In the genomic region with DNA sequence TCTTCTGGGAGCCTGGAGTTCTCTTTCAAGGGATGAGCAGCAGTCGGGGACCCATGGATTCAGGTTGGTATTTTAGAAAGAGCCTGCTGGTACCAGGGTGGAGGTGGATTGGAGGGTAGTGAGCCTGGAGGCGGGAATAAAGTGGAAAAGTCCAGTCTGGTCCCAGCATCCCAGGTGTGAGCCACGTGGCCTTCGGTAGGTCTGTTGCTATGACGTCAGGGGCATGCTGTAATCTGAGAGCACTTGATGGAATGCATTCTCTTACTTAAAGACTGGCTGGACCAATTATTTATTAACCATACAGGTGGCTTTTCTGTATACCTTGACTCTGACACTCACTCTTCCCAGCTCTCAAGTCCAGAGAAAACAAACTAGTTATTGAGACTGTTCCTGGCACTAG, we compare ENCODE assay signal across 1 cellular context.
A peak's percentile ranks its signal among the peaks of the same experiment; 100 is the strongest.
TF ChIP-seq lines count a peak whose summit lies in the region.

No MANE protein-coding gene starts in this region.

TF ChIP-seq in HepG2, 621 proteins besides CTCF, POLR2A, EP300 and RAD21 (continued from another document):
- TF ChIP-seq, protein P1, sequence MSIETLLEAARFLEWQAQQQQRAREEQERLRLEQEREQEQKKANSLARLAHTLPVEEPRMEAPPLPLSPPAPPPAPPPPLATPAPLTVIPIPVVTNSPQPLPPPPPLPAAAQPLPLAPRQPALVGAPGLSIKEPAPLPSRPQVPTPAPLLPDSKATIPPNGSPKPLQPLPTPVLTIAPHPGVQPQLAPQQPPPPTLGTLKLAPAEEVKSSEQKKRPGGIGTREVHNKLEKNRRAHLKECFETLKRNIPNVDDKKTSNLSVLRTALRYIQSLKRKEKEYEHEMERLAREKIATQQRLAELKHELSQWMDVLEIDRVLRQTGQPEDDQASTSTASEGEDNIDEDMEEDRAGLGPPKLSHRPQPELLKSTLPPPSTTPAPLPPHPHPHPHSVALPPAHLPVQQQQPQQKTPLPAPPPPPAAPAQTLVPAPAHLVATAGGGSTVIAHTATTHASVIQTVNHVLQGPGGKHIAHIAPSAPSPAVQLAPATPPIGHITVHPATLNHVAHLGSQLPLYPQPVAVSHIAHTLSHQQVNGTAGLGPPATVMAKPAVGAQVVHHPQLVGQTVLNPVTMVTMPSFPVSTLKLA (IDR thresholded peaks at IDR 0.05), result 0 out of 2 replicates have a peak, but pooled peaks have one; percentile 7
- TF ChIP-seq JUN (CRISPR knock-in tag; IDR thresholded peaks at IDR 0.05) (no peak), ADNP (CRISPR knock-in tag; IDR thresholded peaks at IDR 0.05) (no peak)
